20 cellular contexts compared by ENCODE assay signal in the genomic region with DNA sequence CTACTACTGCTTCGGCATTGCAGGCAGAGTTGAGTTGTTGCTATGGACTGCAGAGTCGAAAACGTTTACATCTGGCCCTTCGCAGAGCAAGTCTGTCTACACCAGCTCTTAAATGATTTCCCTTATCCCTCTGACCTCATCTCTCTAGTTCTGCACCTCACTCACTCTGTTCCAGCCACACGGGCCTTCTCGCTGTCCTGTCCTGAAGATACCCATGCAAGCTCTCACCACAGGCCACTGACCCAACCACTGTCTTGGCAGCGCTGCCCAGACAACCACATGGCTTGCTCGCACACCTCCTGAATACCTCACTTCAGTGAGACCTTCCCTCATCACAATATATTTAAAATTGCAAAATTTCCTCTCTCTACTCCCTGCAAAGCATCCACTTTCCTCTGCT. TPM values are rescaled to one million over a fixed set of nuclear protein-coding genes. Genes with fewer than 3 reads are reported as not detected.
A peak's percentile ranks its signal among the peaks of the same experiment; 100 is the strongest.
DNase-seq lines count a peak whose midpoint lies in the region; ATAC-seq and TF ChIP-seq lines count a peak whose summit lies in the region.
"Had no signal": no experiment of that assay in that cellular context is flagged by ENCODE, and none has a peak within 500 bp of the region (broad histone marks: within the 10 kb centered on the region; RNA-seq: fewer than 3 reads in every experiment).

No MANE protein-coding gene starts in this region.

- intact Hi-C loops in PC-9 (cut with micrococcal nuclease; ENCODE audit: unreplicated experiment) = no loop called here

- no peak for ATAC-seq in GM19023 (IDR thresholded peaks at IDR 0.05; ENCODE audit: unreplicated experiment)
- ATAC-seq in HG02571 (IDR thresholded peaks at IDR 0.05; ENCODE audit: unreplicated experiment) = no peak
- ATAC-seq: activated CD8-positive, alpha-beta memory T cell treated with anti-CD3 and anti-CD28 coated beads, Interleukin-2, amount 10 ng/mL, durations not matched to agents 7 days and 5 days; activated naive CD8-positive, alpha-beta T cell treated with anti-CD3 and anti-CD28 coated beads, Interleukin-2, amount 50 U/mL, for 24 hours; left cardiac atrium had no signal

- 92% methylated on average over 8 of the region's 8 CpGs for WGBS in hepatocyte (ENCODE audit: low lambda C conversion rate, missing lambda C conversion rate)

- no peak for DNase-seq in CD8-positive, alpha-beta memory T cell
- DNase-seq in PC-9 (no peak), hepatocyte (ENCODE audit: low spot score) (no peak), progenitor cell of endocrine pancreas (ENCODE audit: low spot score, unreplicated experiment) (no peak)
- no peak for DNase-seq in stimulated activated CD4-positive, alpha-beta T cell treated with anti-CD3 and anti-CD28 coated beads, Interleukin-4, amount 100 ng/mL, for 4 hours
- DNase-seq: activated CD4-positive, alpha-beta T cell treated with anti-CD3 and anti-CD28 coated beads for 1 hour; activated CD8-positive, alpha-beta memory T cell treated with anti-CD3 and anti-CD28 coated beads, Interleukin-2, amount 10 ng/mL, durations not matched to agents 7 days and 5 days; activated naive CD8-positive, alpha-beta T cell treated with anti-CD3 and anti-CD28 coated beads, Interleukin-2, amount 50 U/mL, for 24 hours; COR-L47; dermis blood vessel endothelial cell; foreskin melanocyte; left cardiac atrium; midbrain; NCI-H774; OCI-M1; stimulated activated CD4-positive, alpha-beta T cell treated with anti-CD3 and anti-CD28 coated beads, Interleukin-12 subunit alpha, Interleukin-12 subunit beta, amount 100 ng/mL, for 4 hours; T-helper 9 cell had no signal

- no peak overlapping the region for H3K4me3 ChIP-seq in CD8-positive, alpha-beta memory T cell (ENCODE audit: low read length)
- H3K4me3 ChIP-seq in PC-9 (peak overlapping the region; percentile 12; the same call in 1 of the 2 replicates), hepatocyte (no peak overlapping the region)
- H3K4me3 ChIP-seq: suprapubic skin had no signal

- CTCF ChIA-PET in CD8-positive, alpha-beta memory T cell (lab: Charles Lee) = no interaction called here
- CTCF ChIA-PET in PC-9 (lab: Charles Lee) = no interaction called here

- H3K9me3 ChIP-seq in CD8-positive, alpha-beta memory T cell (ENCODE audit: low read length) = no peaks in the 10 kb centered on the region
- H3K9me3 ChIP-seq in PC-9 (ENCODE audit: insufficient read depth, low read depth) (no peaks in the 10 kb centered on the region), hepatocyte (ENCODE audit: low read depth) (no peaks in the 10 kb centered on the region)
- H3K9me3 ChIP-seq: suprapubic skin had no signal

- H3K4me2 ChIP-seq in PC-9 (peak overlapping the region; percentile 73), hepatocyte (no peak overlapping the region)

- no peak overlapping the region for H3K27ac ChIP-seq in CD8-positive, alpha-beta memory T cell (ENCODE audit: low read depth, low read length)
- peak overlapping the region; percentile 91 for H3K27ac ChIP-seq in PC-9
- H3K27ac ChIP-seq in hepatocyte = peak overlapping the region; percentile 76
- H3K27ac ChIP-seq: suprapubic skin had no signal

- TF ChIP-seq CTCF in PC-9 (conservative IDR thresholded peaks at IDR 0.05) (no peak), hepatocyte (IDR thresholded peaks at IDR 0.05; ENCODE audit: poor library complexity) (no peak), progenitor cell of endocrine pancreas (IDR thresholded peaks at IDR 0.05; ENCODE audit: unreplicated experiment) (no peak)

- H3K36me3 ChIP-seq in CD8-positive, alpha-beta memory T cell (ENCODE audit: insufficient read depth, low read length) = no peaks in the 10 kb centered on the region
- peaks cover 52% of the 10 kb centered on the region for H3K36me3 ChIP-seq in PC-9 (ENCODE audit: low read depth)
- no peaks in the 10 kb centered on the region for H3K36me3 ChIP-seq in hepatocyte (replicated peaks; ENCODE audit: insufficient read depth, low read depth)
- H3K36me3 ChIP-seq: suprapubic skin had no signal

- no TSS peak for BruUV-seq in PC-9 (replicated peaks; lab: Mats Ljungman, UMichigan)

- H3K9me2 ChIP-seq in PC-9 (ENCODE audit: insufficient read depth) (no peaks in the 10 kb centered on the region), hepatocyte (replicated peaks; ENCODE audit: insufficient read depth) (no peaks in the 10 kb centered on the region)

- H4K20me1 ChIP-seq in PC-9 (ENCODE audit: insufficient read depth) = peaks cover 11% of the 10 kb centered on the region
- H4K20me1 ChIP-seq in hepatocyte (ENCODE audit: insufficient read depth, poor library complexity, severe bottlenecking) = peaks cover 4% of the 10 kb centered on the region

- peak overlapping the region in 2 of 7 donors; percentile 58 to 62 for H3K4me3 Mint-ChIP-seq in CD8-positive, alpha-beta memory T cell
- H3K4me3 Mint-ChIP-seq in progenitor cell of endocrine pancreas (ENCODE audit: low read depth) = no peak overlapping the region
- H3K4me3 Mint-ChIP-seq: activated CD8-positive, alpha-beta memory T cell treated with anti-CD3 and anti-CD28 coated beads, Interleukin-2, amount 10 ng/mL, durations not matched to agents 7 days and 5 days; activated naive CD8-positive, alpha-beta T cell treated with anti-CD3 and anti-CD28 coated beads, Interleukin-2, amount 50 U/mL, for 24 hours had no signal

- H3K27me3 Mint-ChIP-seq in CD8-positive, alpha-beta memory T cell = no peaks in the 10 kb centered on the region
- no peaks in the 10 kb centered on the region for H3K27me3 Mint-ChIP-seq in progenitor cell of endocrine pancreas
- H3K27me3 Mint-ChIP-seq: activated CD8-positive, alpha-beta memory T cell treated with anti-CD3 and anti-CD28 coated beads, Interleukin-2, amount 10 ng/mL, durations not matched to agents 7 days and 5 days; activated naive CD8-positive, alpha-beta T cell treated with anti-CD3 and anti-CD28 coated beads, Interleukin-2, amount 50 U/mL, for 24 hours had no signal

- H2AFZ ChIP-seq in PC-9 (no peak overlapping the region), hepatocyte (no peak overlapping the region)

- peaks cover 98% of the 10 kb centered on the region for H3F3A ChIP-seq in PC-9 (ENCODE audit: insufficient read depth, low read depth)

- H3K79me2 ChIP-seq in PC-9 (ENCODE audit: low read depth) (peaks cover 99% of the 10 kb centered on the region), hepatocyte (peaks cover 100% of the 10 kb centered on the region)

- POLR2A ChIA-PET in CD8-positive, alpha-beta memory T cell (lab: Charles Lee) = no interaction called here
- POLR2A ChIA-PET in PC-9 (lab: Charles Lee; ENCODE audit: unreplicated experiment) = no interaction called here

- H3K4me1 ChIP-seq in CD8-positive, alpha-beta memory T cell (ENCODE audit: insufficient read depth, low read length) = peaks cover 24% of the 10 kb centered on the region
- H3K4me1 ChIP-seq in PC-9 (replicated peaks; ENCODE audit: insufficient read depth) (peaks cover 98% of the 10 kb centered on the region), hepatocyte (ENCODE audit: insufficient read depth) (peaks cover 60% of the 10 kb centered on the region)

- H3K27me3 ChIP-seq in CD8-positive, alpha-beta memory T cell (ENCODE audit: insufficient read depth, low read length, poor library complexity, severe bottlenecking) = no peaks in the 10 kb centered on the region
- H3K27me3 ChIP-seq in PC-9 (ENCODE audit: insufficient read depth, low read depth) (no peaks in the 10 kb centered on the region), hepatocyte (no peaks in the 10 kb centered on the region)
- H3K27me3 ChIP-seq: suprapubic skin had no signal

- peaks cover 3 to 20% (median 4%) of the 10 kb centered on the region in 3 donors for H3K36me3 Mint-ChIP-seq in CD8-positive, alpha-beta memory T cell
- peaks cover 3% of the 10 kb centered on the region for H3K36me3 Mint-ChIP-seq in progenitor cell of endocrine pancreas (ENCODE audit: insufficient read depth)

- no peaks in the 10 kb centered on the region for H3K9me3 Mint-ChIP-seq in CD8-positive, alpha-beta memory T cell
- H3K9me3 Mint-ChIP-seq in progenitor cell of endocrine pancreas (ENCODE audit: low read depth) = no peaks in the 10 kb centered on the region
- H3K9me3 Mint-ChIP-seq: activated naive CD8-positive, alpha-beta T cell treated with anti-CD3 and anti-CD28 coated beads, Interleukin-2, amount 50 U/mL, for 24 hours had no signal

- peaks cover 64 to 84% (median 73%) of the 10 kb centered on the region in 3 donors for H3K4me1 Mint-ChIP-seq in CD8-positive, alpha-beta memory T cell
- H3K4me1 Mint-ChIP-seq in progenitor cell of endocrine pancreas (ENCODE audit: low read depth) = peaks cover 40% of the 10 kb centered on the region

- peak overlapping the region in 5 of 8 donors; percentile 6 to 72 (median 55) for H3K27ac Mint-ChIP-seq in CD8-positive, alpha-beta memory T cell
- peak overlapping the region; percentile 88 for H3K27ac Mint-ChIP-seq in progenitor cell of endocrine pancreas
- H3K27ac Mint-ChIP-seq: activated CD8-positive, alpha-beta memory T cell treated with anti-CD3 and anti-CD28 coated beads, Interleukin-2, amount 10 ng/mL, durations not matched to agents 7 days and 5 days; activated naive CD8-positive, alpha-beta T cell treated with anti-CD3 and anti-CD28 coated beads, Interleukin-2, amount 50 U/mL, for 24 hours had no signal

RNA-seq across cellular contexts. Expression of a gene that starts 31.4 kb away (rescaled TPM):
- 10 to 100 TPM; 37.5 to 39.1 TPM for total RNA-seq in CD8-positive, alpha-beta memory T cell
- 2.0 TPM for polyA plus RNA-seq in CD8-positive, alpha-beta memory T cell
- total RNA-seq in PC-9 (2021) (61.7 and 63.1 TPM in 2 replicates), hepatocyte (41.8 and 42.5 TPM in 2 replicates), progenitor cell of endocrine pancreas (58.6 and 58.8 TPM in 2 replicates)
- 12.0 and 12.9 TPM in 2 replicates for polyA plus RNA-seq in hepatocyte
